In the genomic region with DNA sequence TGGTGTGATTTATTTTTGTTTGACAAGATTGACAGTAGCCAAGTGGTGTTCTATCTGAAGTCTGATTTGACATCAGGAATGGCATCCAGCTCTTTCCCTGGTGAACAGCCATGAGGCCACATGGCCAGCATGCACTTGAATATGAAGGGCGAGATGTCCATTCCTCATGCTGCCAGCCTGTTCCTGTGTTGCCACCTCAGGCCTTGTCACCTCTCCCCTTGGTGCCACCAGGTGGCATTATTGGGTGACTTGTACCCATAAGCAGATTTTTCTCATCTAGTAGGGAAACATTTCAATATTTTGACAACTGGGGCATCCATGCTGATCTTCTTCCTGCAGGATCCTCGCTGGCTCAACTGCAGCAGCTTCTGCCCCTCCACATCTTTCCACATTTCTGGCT, we compare ENCODE assay signal across 9 cellular contexts.
A peak's percentile ranks its signal among the peaks of the same experiment; 100 is the strongest.
DNase-seq lines count a peak whose midpoint lies in the region; ATAC-seq and TF ChIP-seq lines count a peak whose summit lies in the region.
"Had no signal": no experiment of that assay in that cellular context is flagged by ENCODE, and none has a peak within 500 bp of the region (broad histone marks: within the 10 kb centered on the region; RNA-seq: fewer than 3 reads in every experiment).

No MANE protein-coding gene starts in this region.

- H3K27me3 Mint-ChIP-seq in activated T-helper 17 cell treated with anti-CD3 and anti-CD28 coated beads, Interleukin-2, amount 50 U/mL, for 72 hours, result peaks cover 8% of the 10 kb centered on the region

- H3K9me3 ChIP-seq in osteoblast (ENCODE audit: low read depth, low read length), result no peaks in the 10 kb centered on the region

- DNase-seq in NCI-H2171 treated with DMSO at 0.1 percent for 48 hours (lab: John Stamatoyannopoulos, UW) (peak; percentile 31), NCI-H2171 (lab: John Stamatoyannopoulos, UW) (no peak), NCI-H1105 (lab: John Stamatoyannopoulos, UW) (peak; percentile 58), osteoblast (ENCODE audit: insufficient read length, low spot score, missing footprints) (peak; percentile 19), NCI-H187 treated with DMSO at 0.1 percent for 48 hours (lab: John Stamatoyannopoulos, UW) (no peak)

- H3K79me2 ChIP-seq in osteoblast (ENCODE audit: insufficient read depth, low read length), result no peaks in the 10 kb centered on the region

- no peak overlapping the region for H3K4me3 ChIP-seq in osteoblast (ENCODE audit: insufficient read depth, low read length)
- H3K4me3 ChIP-seq: BLaER1 had no signal

- H3K27ac ChIP-seq in osteoblast (ENCODE audit: low read depth, low read length), result no peak overlapping the region
- H3K27ac ChIP-seq: BLaER1 had no signal

- no peaks in the 10 kb centered on the region for H4K20me1 ChIP-seq in osteoblast (ENCODE audit: insufficient read depth, low read length)
- H4K20me1 ChIP-seq: BLaER1 had no signal

- no peak overlapping the region for H3K4me2 ChIP-seq in osteoblast (ENCODE audit: insufficient read depth, low read length)
- H3K4me2 ChIP-seq: BLaER1 had no signal

- no peaks in the 10 kb centered on the region for H3K4me1 ChIP-seq in osteoblast (ENCODE audit: insufficient read depth, low read length)
- H3K4me1 ChIP-seq: BLaER1 had no signal

- H2AFZ ChIP-seq in osteoblast (ENCODE audit: low read length), result no peak overlapping the region

- no peaks in the 10 kb centered on the region for H3K36me3 Mint-ChIP-seq in activated T-helper 17 cell treated with anti-CD3 and anti-CD28 coated beads, Interleukin-2, amount 50 U/mL, for 72 hours (ENCODE audit: low read depth)

- ATAC-seq in activated T-helper 17 cell treated with anti-CD3 and anti-CD28 coated beads, Interleukin-2, amount 50 U/mL, for 72 hours (replicated peaks), result peak; percentile 35
- ATAC-seq in HG03095 (IDR thresholded peaks at IDR 0.05; ENCODE audit: unreplicated experiment) (no peak), GM21381 (IDR thresholded peaks at IDR 0.05; ENCODE audit: unreplicated experiment) (no peak)

- H3K9me3 Mint-ChIP-seq in activated T-helper 17 cell treated with anti-CD3 and anti-CD28 coated beads, Interleukin-2, amount 50 U/mL, for 72 hours, result no peaks in the 10 kb centered on the region

- H3K36me3 ChIP-seq in osteoblast (ENCODE audit: insufficient read depth, low read length), result no peaks in the 10 kb centered on the region
- H3K36me3 ChIP-seq: BLaER1 had no signal

- no peaks in the 10 kb centered on the region for H3K4me1 Mint-ChIP-seq in activated T-helper 17 cell treated with anti-CD3 and anti-CD28 coated beads, Interleukin-2, amount 50 U/mL, for 72 hours

- H3K27me3 ChIP-seq in osteoblast (ENCODE audit: insufficient read depth, low read length), result no peaks in the 10 kb centered on the region

- H3K27ac Mint-ChIP-seq in activated T-helper 17 cell treated with anti-CD3 and anti-CD28 coated beads, Interleukin-2, amount 50 U/mL, for 72 hours, result no peak overlapping the region

- no peak for TF ChIP-seq CTCF in osteoblast (IDR thresholded peaks at IDR 0.05; ENCODE audit: extremely low read depth, low read depth, low read length)

- H3K4me3 Mint-ChIP-seq in activated T-helper 17 cell treated with anti-CD3 and anti-CD28 coated beads, Interleukin-2, amount 50 U/mL, for 72 hours, result no peak overlapping the region

Comparison
In these comparisons a context has a peak if more than half of its experiments do, and no peak if none do; other contexts are left out.
1. DNase-seq: peak in NCI-H2171 treated with DMSO at 0.1 percent for 48 hours (single experiment), NCI-H1105 (single experiment) and osteoblast (single experiment); none in NCI-H2171 (single experiment) and NCI-H187 treated with DMSO at 0.1 percent for 48 hours (single experiment).